ENCODE assay signal across 21 cellular contexts in the genomic region with DNA sequence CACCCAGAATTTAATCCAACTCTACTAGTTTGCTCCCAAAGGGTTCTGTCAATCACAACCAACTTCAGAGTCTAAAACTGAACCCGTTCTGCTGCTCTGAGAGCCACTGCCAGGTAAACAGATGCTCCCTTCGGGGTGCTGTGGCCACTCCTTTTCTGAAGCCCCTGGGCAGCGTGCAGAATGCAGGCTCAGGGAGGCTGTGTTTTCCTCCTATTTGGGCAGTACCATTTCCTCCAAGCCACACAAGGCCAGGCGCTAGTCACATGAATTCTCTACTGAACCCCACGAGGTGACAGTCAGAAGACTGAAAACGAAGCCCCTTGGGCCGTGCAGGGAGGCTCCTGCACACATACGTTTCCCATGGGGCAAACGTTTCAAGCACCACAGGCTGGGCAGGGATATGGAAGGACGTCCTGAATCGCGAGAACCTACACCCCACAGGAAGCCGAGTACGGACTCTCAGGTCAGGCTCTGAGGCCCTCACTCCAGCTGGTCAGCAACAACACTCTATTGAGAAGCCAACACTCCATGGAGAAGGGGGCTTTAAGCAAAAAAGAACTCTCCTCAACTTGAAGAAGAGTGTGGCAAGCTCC.
"Had no signal": no experiment of that assay in that cellular context is flagged by ENCODE, and none has a peak within 500 bp of the region (broad histone marks: within the 10 kb centered on the region; RNA-seq: fewer than 3 reads in every experiment).

No MANE protein-coding gene starts in this region.

- ATAC-seq: Panc1 had no signal

- H3K4me3 ChIP-seq: MG63 had no signal

- H3K27ac ChIP-seq: HL-60, RWPE1 had no signal

- H3K9ac ChIP-seq: SK-N-SH had no signal

- H3K27me3 ChIP-seq: MG63 had no signal

- H3K4me2 ChIP-seq: SK-N-SH had no signal

- H3K36me3 ChIP-seq: MG63 had no signal

- DNase-seq: Karpas-422, KG1, MG63, NCI-H1092, NCI-H1105 treated with DMSO at 0.1 percent for 48 hours, NCI-H1436, NCI-H187, NCI-H2029, NCI-H2081 treated with DMSO at 0.1 percent for 48 hours, NCI-H2171, NCI-H226, NCI-H446, NCI-H510A, NCI-H524 treated with DMSO at 0.1 percent for 48 hours, NCI-H69, NCI-H774, SHP77, SK-N-SH had no signal

- H3K9me3 ChIP-seq: MG63, SK-N-SH had no signal
